Comparison of ENCODE assay signal across 8 cellular contexts in genomic region chr7:38908759-38909335, GRCh38. TPM values are rescaled to one million over a fixed set of nuclear protein-coding genes. Genes with fewer than 3 reads are reported as not detected.
A peak's percentile ranks its signal among the peaks of the same experiment; 100 is the strongest.
DNase-seq lines count a peak whose midpoint lies in the region; ATAC-seq and TF ChIP-seq lines count a peak whose summit lies in the region.

VPS41 (minus strand) TSS chr7:38909191; CDS start chr7:38909174, 17 bp downstream.

- ATAC-seq in HG03457 (IDR thresholded peaks at IDR 0.05; ENCODE audit: unreplicated experiment) = peak; percentile 91
- ATAC-seq in lung (ENCODE audit: insufficient read depth, low FRiP score) = peak; percentile 91

- H3K27me3 Mint-ChIP-seq in activated CD4-positive, alpha-beta memory T cell treated with anti-CD3 and anti-CD28 coated beads, Interleukin-2, amount 10 ng/mL, durations not matched to agents 7 days and 5 days = peaks cover 3% of the 10 kb centered on the region

- TF ChIP-seq CTCF in lung (IDR thresholded peaks at IDR 0.05; ENCODE audit: control extremely low read depth, extremely low read depth) = no peak

- H3K4me3 ChIP-seq in lung = peak within 1 kb of the TSS; percentile 97

- H3K4me3 Mint-ChIP-seq in activated CD4-positive, alpha-beta memory T cell treated with anti-CD3 and anti-CD28 coated beads, Interleukin-2, amount 10 ng/mL, durations not matched to agents 7 days and 5 days = peak within 1 kb of the TSS; percentile 89

- H3K36me3 Mint-ChIP-seq in activated CD4-positive, alpha-beta memory T cell treated with anti-CD3 and anti-CD28 coated beads, Interleukin-2, amount 10 ng/mL, durations not matched to agents 7 days and 5 days (ENCODE audit: low read depth) = no peaks in the 10 kb centered on the region

- WGBS in lung, 2 donors = 0% methylated on average over 20 of the region's 20 CpGs

- H3K27ac Mint-ChIP-seq in activated CD4-positive, alpha-beta memory T cell treated with anti-CD3 and anti-CD28 coated beads, Interleukin-2, amount 10 ng/mL, durations not matched to agents 7 days and 5 days = peak within 1 kb of the TSS; percentile 62

- H3K36me3 ChIP-seq in lung (ENCODE audit: control insufficient read depth in 2 of 2, insufficient read depth in 2 of 2, low read length in 2 of 2) = no peaks in the 10 kb centered on the region

- CTCF ChIA-PET in activated CD4-positive, alpha-beta memory T cell treated with anti-CD3 and anti-CD28 coated beads, Interleukin-2, amount 10 ng/mL, durations not matched to agents 7 days and 5 days (lab: Charles Lee) = interaction anchor here (1.1 kb wide), 1 partner anchor 23 kb away, joined by 4 read pairs; no protein-coding TSS in a partner anchor

- no peaks in the 10 kb centered on the region for H3K9me3 ChIP-seq in lung (ENCODE audit: control insufficient read depth in 2 of 2, insufficient read depth in 1 of 2, low read length in 1 of 2)

- H3K9me3 Mint-ChIP-seq in activated CD4-positive, alpha-beta memory T cell treated with anti-CD3 and anti-CD28 coated beads, Interleukin-2, amount 10 ng/mL, durations not matched to agents 7 days and 5 days = no peaks in the 10 kb centered on the region

- POLR2A ChIA-PET in activated CD4-positive, alpha-beta memory T cell treated with anti-CD3 and anti-CD28 coated beads, Interleukin-2, amount 10 ng/mL, durations not matched to agents 7 days and 5 days (lab: Charles Lee) = interaction anchor here (0.6 to 1.1 kb wide), 4 partner anchors 8 to 559 kb away, joined by 3 read pairs; no protein-coding TSS in a partner anchor

- no peaks in the 10 kb centered on the region for H3K27me3 ChIP-seq in lung (ENCODE audit: control insufficient read depth, insufficient read depth)

- peak; percentile 1 to 76 (median 62) for DNase-seq in C1 segment of cervical spinal cord (lab: John Stamatoyannopoulos, UW)
- peak; percentile 92 for DNase-seq in GM19240 (ENCODE audit: insufficient read length, low spot score)
- peak; percentile 87 for DNase-seq in NCI-H748 (lab: John Stamatoyannopoulos, UW; ENCODE audit: unreplicated experiment)
- peak; percentile 84 for DNase-seq in activated CD4-positive, alpha-beta memory T cell treated with anti-CD3 and anti-CD28 coated beads, Interleukin-2, amount 10 ng/mL, durations not matched to agents 7 days and 5 days
- DNase-seq in effector CD4-positive, alpha-beta T cell = peak; percentile 76
- peak; percentile 88 for DNase-seq in lung (ENCODE audit: low spot score)
- DNase-seq in stimulated activated CD4-positive, alpha-beta T cell treated with anti-CD3 and anti-CD28 coated beads, TNF-alpha, amount 100 ng/mL, for 24 hours (ENCODE audit: low read depth in 3 of 3) = peak; percentile 53 to 67 (median 63)

- peak within 1 kb of the TSS in 1 of 2 donors; percentile 64 for H3K27ac ChIP-seq in lung (ENCODE audit: low read depth in 1 of 2, low read length in 1 of 2)

- peaks cover 2 to 5% of the 10 kb centered on the region in 2 donors for H3K4me1 ChIP-seq in lung (ENCODE audit: control insufficient read depth in 2 of 2, insufficient read depth in 2 of 2, low read length in 2 of 2)

- peaks cover 34% of the 10 kb centered on the region for H3K4me1 Mint-ChIP-seq in activated CD4-positive, alpha-beta memory T cell treated with anti-CD3 and anti-CD28 coated beads, Interleukin-2, amount 10 ng/mL, durations not matched to agents 7 days and 5 days

RNA-seq across cellular contexts. Expression of gene VPS41, which starts in this region (rescaled TPM):
- total RNA-seq in activated CD4-positive, alpha-beta memory T cell treated with anti-CD3 and anti-CD28 coated beads, Interleukin-2, amount 10 ng/mL, durations not matched to agents 7 days and 5 days = 10 to 100 TPM; 52.8 to 54.8 TPM
- total RNA-seq in lung = 10 to 100 TPM; 77.3 to 88.6 TPM
- polyA plus RNA-seq in lung = 10 to 100 TPM; 13.8 to 18.9 TPM
